In genomic region chr15:68609618-68610017, GRCh38 we compare ENCODE assay signal across 12 cellular contexts. TPM values are rescaled to one million over a fixed set of nuclear protein-coding genes. Genes with fewer than 3 reads are reported as not detected.
A peak's percentile ranks its signal among the peaks of the same experiment; 100 is the strongest.
DNase-seq lines count a peak whose midpoint lies in the region; ATAC-seq and TF ChIP-seq lines count a peak whose summit lies in the region.
"Had no signal": no experiment of that assay in that cellular context is flagged by ENCODE, and none has a peak within 500 bp of the region (broad histone marks: within the 10 kb centered on the region; RNA-seq: fewer than 3 reads in every experiment).

No MANE protein-coding gene starts in this region.

- DNase-seq in AG20443 (ENCODE audit: low spot score) (peak; percentile 54), chondrocyte (ENCODE audit: low spot score) (no peak), right cardiac atrium (peak; percentile 93 to 97 (median 94)), skeletal muscle cell (ENCODE audit: low read depth) (peak; percentile 95), OCI-M2 (lab: John Stamatoyannopoulos, UW; ENCODE audit: unreplicated experiment) (no peak), activated gamma-delta T cell (lab: John Stamatoyannopoulos, UW) (no peak)
- DNase-seq in activated CD4-positive, alpha-beta T cell treated with anti-CD3 and anti-CD28 coated beads, Interleukin-2, amount 50 U/mL, for 4 hours: no peak
- DNase-seq: ACHN; effector CD4-positive, alpha-beta T cell; MM.1S had no signal

- ATAC-seq in right cardiac atrium: peak; percentile 92 to 94
- ATAC-seq in GM19351 (IDR thresholded peaks at IDR 0.05; ENCODE audit: unreplicated experiment): no peak

- peaks cover 21% of the 10 kb centered on the region for H3K4me1 ChIP-seq in right cardiac atrium (ENCODE audit: control insufficient read depth, insufficient read depth, low read length)

- intact Hi-C loops in right cardiac atrium (cut with DNase I): no loop called here

- H3K9me3 Mint-ChIP-seq in chondrocyte (ENCODE audit: low read depth): no peaks in the 10 kb centered on the region

- no peak overlapping the region for H3K4me3 Mint-ChIP-seq in chondrocyte (ENCODE audit: unreplicated experiment)

- no peaks in the 10 kb centered on the region for H3K27me3 ChIP-seq in right cardiac atrium (ENCODE audit: control insufficient read depth, insufficient read depth)

- peak overlapping the region; percentile 63 for H3K27ac ChIP-seq in right cardiac atrium (ENCODE audit: low read length)

- no peaks in the 10 kb centered on the region for H3K9me3 ChIP-seq in right cardiac atrium (ENCODE audit: control insufficient read depth, low read length)

- H3K4me3 ChIP-seq in right cardiac atrium (ENCODE audit: low read length) (no peak overlapping the region), skeletal muscle cell (ENCODE audit: low read depth, low read length) (no peak overlapping the region)
- H3K4me3 ChIP-seq: lung had no signal

- peak overlapping the region; percentile 92 for H3K27ac Mint-ChIP-seq in chondrocyte (ENCODE audit: unreplicated experiment)

- H3K36me3 Mint-ChIP-seq in chondrocyte (ENCODE audit: low read depth): peaks cover 4% of the 10 kb centered on the region

- H3K27me3 Mint-ChIP-seq in chondrocyte (ENCODE audit: low read depth): no peaks in the 10 kb centered on the region

- peaks cover 81% of the 10 kb centered on the region for H3K4me1 Mint-ChIP-seq in chondrocyte (ENCODE audit: low read depth)

- TF ChIP-seq CTCF in chondrocyte (IDR thresholded peaks at IDR 0.05): no peak

- WGBS in right cardiac atrium: 56% methylated on average over 7 of the region's 7 CpGs

RNA-seq across cellular contexts. Expression of gene CORO2B, which starts 30.8 kb away (rescaled TPM):
- total RNA-seq in chondrocyte: 79.4 to 123 TPM (median 82.5 TPM) in 3 replicates
- total RNA-seq in right cardiac atrium: 10 to 100 TPM in 3 of 4 donors, 1 to 10 TPM in 1; 5.8 to 13.7 (median 11.3) TPM
- 6.9 TPM for polyA plus RNA-seq in right cardiac atrium

Comparison
In these comparisons a context has a peak if more than half of its experiments do, and no peak if none do; other contexts are left out.
1. DNase-seq: peak in AG20443 (single experiment), right cardiac atrium (3 of 3) and skeletal muscle cell (single experiment); none in chondrocyte (single experiment), OCI-M2 (single experiment), activated CD4-positive, alpha-beta T cell treated with anti-CD3 and anti-CD28 coated beads, Interleukin-2, amount 50 U/mL, for 4 hours (0 of 2) and activated gamma-delta T cell (single experiment).